9 cellular contexts compared by ENCODE assay signal in the genomic region with DNA sequence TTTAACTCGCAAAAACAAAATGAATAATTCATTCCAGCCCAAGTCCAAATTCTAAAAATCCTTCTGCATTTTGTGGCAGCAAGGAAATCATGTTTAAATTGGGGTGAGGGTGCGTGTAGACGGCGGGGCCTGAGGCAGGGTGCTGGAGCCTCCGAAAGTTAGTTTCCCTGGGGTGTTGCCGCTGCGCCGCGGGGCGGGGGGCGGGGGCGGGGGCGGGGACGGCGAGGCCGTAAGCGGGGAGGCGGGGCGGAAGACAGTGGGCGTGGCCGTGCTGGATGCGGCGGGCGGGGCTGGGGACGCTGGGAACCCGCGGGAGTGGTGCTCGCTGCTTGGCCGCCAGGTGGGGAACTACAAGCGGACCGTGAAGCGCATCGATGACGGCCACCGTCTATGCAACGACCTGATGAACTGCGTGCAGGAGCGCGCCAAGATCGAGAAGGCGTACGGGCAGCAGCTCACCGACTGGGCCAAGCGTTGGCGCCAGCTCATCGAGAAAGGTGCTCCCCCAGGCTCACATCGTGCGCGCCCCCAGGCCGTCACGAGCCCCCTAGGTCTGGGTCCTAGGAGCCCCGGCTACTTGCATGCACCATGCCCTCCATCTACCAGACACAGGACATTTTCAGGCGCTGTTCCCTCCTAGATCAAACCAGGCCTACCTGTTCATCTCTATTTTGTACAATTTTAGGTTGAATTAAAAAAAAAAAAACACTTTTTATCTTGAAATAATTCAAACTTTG. TPM values are rescaled to one million over a fixed set of nuclear protein-coding genes. Genes with fewer than 3 reads are reported as not detected.
A peak's percentile ranks its signal among the peaks of the same experiment; 100 is the strongest.
DNase-seq lines count a peak whose midpoint lies in the region; ATAC-seq and TF ChIP-seq lines count a peak whose summit lies in the region.
"Had no signal": no experiment of that assay in that cellular context is flagged by ENCODE, and none has a peak within 500 bp of the region (broad histone marks: within the 10 kb centered on the region; RNA-seq: fewer than 3 reads in every experiment).

No MANE protein-coding gene starts in this region.

- no peaks in the 10 kb centered on the region for H3K36me3 Mint-ChIP-seq in CD14-positive monocyte
- H3K36me3 Mint-ChIP-seq in activated CD4-positive, alpha-beta memory T cell treated with anti-CD3 and anti-CD28 coated beads for 36 hours: no peaks in the 10 kb centered on the region

- no peaks in the 10 kb centered on the region for H3K27me3 ChIP-seq in lower lobe of right lung (ENCODE audit: low read depth)

- H3K36me3 ChIP-seq in lower lobe of right lung: no peaks in the 10 kb centered on the region

- peaks cover 0 to 5% (median 0%) of the 10 kb centered on the region in 7 donors for H3K9me3 Mint-ChIP-seq in CD14-positive monocyte
- no peaks in the 10 kb centered on the region for H3K9me3 Mint-ChIP-seq in activated CD4-positive, alpha-beta memory T cell treated with anti-CD3 and anti-CD28 coated beads for 36 hours

- H3K4me1 Mint-ChIP-seq in CD14-positive monocyte: peaks cover 6% of the 10 kb centered on the region
- peaks cover 7% of the 10 kb centered on the region for H3K4me1 Mint-ChIP-seq in activated CD4-positive, alpha-beta memory T cell treated with anti-CD3 and anti-CD28 coated beads for 36 hours (ENCODE audit: low read depth)

- peaks cover 10% of the 10 kb centered on the region for H3K4me1 ChIP-seq in lower lobe of right lung

- peak; percentile 93 for DNase-seq in CD14-positive monocyte (ENCODE audit: low spot score)
- DNase-seq in HS-27A (ENCODE audit: low read depth): peak; percentile 59
- peak; percentile 87 for DNase-seq in NCI-H82 treated with DMSO at 0.1 percent for 48 hours (lab: John Stamatoyannopoulos, UW; ENCODE audit: unreplicated experiment)
- peak; percentile 97 for DNase-seq in activated CD4-positive, alpha-beta memory T cell treated with anti-CD3 and anti-CD28 coated beads for 36 hours
- DNase-seq in ecto neural progenitor cell (ENCODE audit: low spot score): peak; percentile 96
- peak; percentile 97 for DNase-seq in lower lobe of right lung
- DNase-seq in stimulated activated CD4-positive, alpha-beta T cell treated with anti-CD3 and anti-CD28 coated beads, Interleukin-4, amount 100 ng/mL, for 48 hours (ENCODE audit: low read depth in 2 of 2): peak; percentile 96 to 98

- peak overlapping the region; percentile 48 to 52 for H3K4me3 Mint-ChIP-seq in CD14-positive monocyte
- no peak overlapping the region for H3K4me3 Mint-ChIP-seq in activated CD4-positive, alpha-beta memory T cell treated with anti-CD3 and anti-CD28 coated beads for 36 hours

- peak; percentile 52 for ATAC-seq in GM19468 (IDR thresholded peaks at IDR 0.05; ENCODE audit: extremely low read depth, unreplicated experiment)
- ATAC-seq in lower lobe of right lung: peak; percentile 97

- H3K4me3 ChIP-seq in lower lobe of right lung: peak overlapping the region; percentile 34

- H3K9me3 ChIP-seq in lower lobe of right lung: no peaks in the 10 kb centered on the region

- POLR2A ChIA-PET in activated CD4-positive, alpha-beta memory T cell treated with anti-CD3 and anti-CD28 coated beads for 36 hours (lab: Charles Lee): no interaction called here

- TF ChIP-seq CTCF in CD14-positive monocyte (IDR thresholded peaks at IDR 0.05) (peak; percentile 76), lower lobe of right lung (IDR thresholded peaks at IDR 0.05) (peak; percentile 85)

- intact Hi-C loops in CD14-positive monocyte (cut with micrococcal nuclease): loop anchor here in 1 of 2 donors (5.0 kb wide), 1 partner anchor 80 kb away; no protein-coding TSS in a partner anchor
- intact Hi-C loops in activated CD4-positive, alpha-beta memory T cell treated with anti-CD3 and anti-CD28 coated beads for 36 hours (cut with micrococcal nuclease): loop anchor here (1.0 to 2.0 kb wide), 2 partner anchors 66 to 82 kb away; no protein-coding TSS in a partner anchor
- intact Hi-C loops in lower lobe of right lung (cut with DNase I): no loop called here

- H3K27ac Mint-ChIP-seq in CD14-positive monocyte: peak overlapping the region in 2 of 7 donors; percentile 13 to 42
- no peak overlapping the region for H3K27ac Mint-ChIP-seq in activated CD4-positive, alpha-beta memory T cell treated with anti-CD3 and anti-CD28 coated beads for 36 hours

- H3K27me3 Mint-ChIP-seq in CD14-positive monocyte (ENCODE audit: low read depth in 3 of 3): peaks cover 7 to 10% (median 8%) of the 10 kb centered on the region in 3 donors
- no peaks in the 10 kb centered on the region for H3K27me3 Mint-ChIP-seq in activated CD4-positive, alpha-beta memory T cell treated with anti-CD3 and anti-CD28 coated beads for 36 hours

- no peak overlapping the region for H3K27ac ChIP-seq in lower lobe of right lung

- CTCF ChIA-PET in activated CD4-positive, alpha-beta memory T cell treated with anti-CD3 and anti-CD28 coated beads for 36 hours (lab: Charles Lee): interaction anchor here (0.6 to 2.4 kb wide), 8 partner anchors 10 to 169 kb away, joined by 3 to 36 read pairs (median 4); a partner anchor contains a TSS

RNA-seq across cellular contexts. Expression of a gene that starts 29.0 kb away (rescaled TPM):
- polyA plus RNA-seq in CD14-positive monocyte: not detected
- under 1 TPM in 1 of 2 experiments, not detected in 1; 0.33 TPM for total RNA-seq in activated CD4-positive, alpha-beta memory T cell treated with anti-CD3 and anti-CD28 coated beads for 36 hours
- total RNA-seq in lower lobe of right lung: 3.5 TPM
- total RNA-seq: T-helper 2 cell treated with Interferon-gamma antibody and Interleukin-4, amounts not matched to agents 100 ng/mL and 5 ng/mL, for 36 hours had no signal
